27 cellular contexts compared by ENCODE assay signal in genomic region chr22:30254307-30254706, GRCh38. TPM values are rescaled to one million over a fixed set of nuclear protein-coding genes. Genes with fewer than 3 reads are reported as not detected.
A peak's percentile ranks its signal among the peaks of the same experiment; 100 is the strongest.
DNase-seq lines count a peak whose midpoint lies in the region; ATAC-seq and TF ChIP-seq lines count a peak whose summit lies in the region.
"Had no signal": no experiment of that assay in that cellular context is flagged by ENCODE, and none has a peak within 500 bp of the region (broad histone marks: within the 10 kb centered on the region; RNA-seq: fewer than 3 reads in every experiment).

No MANE protein-coding gene starts in this region.

- TF ChIP-seq CTCF in Panc1 (IDR thresholded peaks at IDR 0.05): no peak
- no peak for TF ChIP-seq CTCF in vagina (IDR thresholded peaks at IDR 0.05)

- peaks cover 65% of the 10 kb centered on the region for H3K4me1 ChIP-seq in Panc1 (ENCODE audit: control insufficient read depth, insufficient read depth, low read length)
- peaks cover 33% of the 10 kb centered on the region for H3K4me1 ChIP-seq in vagina

- CTCF ChIA-PET in Panc1 (lab: Charles Lee): interaction anchor here (0.6 to 1.2 kb wide), 2 partner anchors 119 to 147 kb away, joined by 3 to 8 read pairs; no protein-coding TSS in a partner anchor

- H3K9me3 ChIP-seq in Panc1 (ENCODE audit: control insufficient read depth, insufficient read depth, low read depth, low read length) (no peaks in the 10 kb centered on the region), vagina (no peaks in the 10 kb centered on the region)
- H3K9me3 ChIP-seq: adrenal gland, stomach had no signal

- no peak for TF ChIP-seq POLR2A in vagina (IDR thresholded peaks at IDR 0.05)

- no peaks in the 10 kb centered on the region for H3K27me3 Mint-ChIP-seq in activated naive CD8-positive, alpha-beta T cell treated with anti-CD3 and anti-CD28 coated beads, Interleukin-2, amount 10 ng/mL, durations not matched to agents 7 days and 5 days
- no peaks in the 10 kb centered on the region for H3K27me3 Mint-ChIP-seq in activated naive CD8-positive, alpha-beta T cell treated with anti-CD3 and anti-CD28 coated beads, Interleukin-2, amount 50 U/mL, for 24 hours
- H3K27me3 Mint-ChIP-seq: naive thymus-derived CD4-positive, alpha-beta T cell; type B pancreatic cell had no signal

- no peak overlapping the region for H3K4me3 Mint-ChIP-seq in activated naive CD8-positive, alpha-beta T cell treated with anti-CD3 and anti-CD28 coated beads, Interleukin-2, amount 10 ng/mL, durations not matched to agents 7 days and 5 days
- no peak overlapping the region for H3K4me3 Mint-ChIP-seq in activated naive CD8-positive, alpha-beta T cell treated with anti-CD3 and anti-CD28 coated beads, Interleukin-2, amount 50 U/mL, for 24 hours
- H3K4me3 Mint-ChIP-seq: H9; memory B cell; naive thymus-derived CD4-positive, alpha-beta T cell; type B pancreatic cell had no signal

- H3K27ac ChIP-seq in Panc1 (ENCODE audit: low read length) (peak overlapping the region; percentile 98), vagina (peak overlapping the region; percentile 62)
- H3K27ac ChIP-seq: adrenal gland, C4-2B had no signal

- POLR2A ChIA-PET in activated naive CD8-positive, alpha-beta T cell treated with anti-CD3 and anti-CD28 coated beads, Interleukin-2, amount 10 ng/mL, durations not matched to agents 7 days and 5 days (lab: Charles Lee): interaction anchor here (0.8 to 2.9 kb wide), 5 partner anchors 8 to 85 kb away, joined by 3 to 11 read pairs (median 7); partner anchors contain the start of genes LIF and OSM
- POLR2A ChIA-PET in Panc1 (lab: Charles Lee): interaction anchor here (0.6 kb wide), 1 partner anchor 64 kb away, joined by 3 read pairs; no protein-coding TSS in a partner anchor

- H3K4me1 Mint-ChIP-seq in activated naive CD8-positive, alpha-beta T cell treated with anti-CD3 and anti-CD28 coated beads, Interleukin-2, amount 10 ng/mL, durations not matched to agents 7 days and 5 days: peaks cover 46% of the 10 kb centered on the region
- H3K4me1 Mint-ChIP-seq in activated naive CD8-positive, alpha-beta T cell treated with anti-CD3 and anti-CD28 coated beads, Interleukin-2, amount 50 U/mL, for 24 hours: peaks cover 36% of the 10 kb centered on the region

- DNase-seq in activated naive CD8-positive, alpha-beta T cell treated with anti-CD3 and anti-CD28 coated beads, Interleukin-2, amount 10 ng/mL, durations not matched to agents 7 days and 5 days: no peak
- DNase-seq in activated naive CD8-positive, alpha-beta T cell treated with anti-CD3 and anti-CD28 coated beads, Interleukin-2, amount 50 U/mL, for 24 hours: no peak
- DNase-seq in Panc1 (ENCODE audit: low read depth, low spot score) (no peak), glomerular visceral epithelial cell (ENCODE audit: extremely low spot score) (peak; percentile 79), vagina (ENCODE audit: extremely low spot score in 2 of 2) (no peak), NCI-H2029 (lab: John Stamatoyannopoulos, UW) (no peak), D341Med (ENCODE audit: low spot score) (no peak)
- DNase-seq: activated CD4-positive, alpha-beta T cell treated with anti-CD3 and anti-CD28 coated beads, Interleukin-2, amount 50 U/mL, for 4 hours; activated gamma-delta T cell treated with Interleukin-2 at 50 U/mL for 16 hours; adrenal gland; DMS 273 treated with DMSO at 0.1 percent for 48 hours; H9; head of caudate nucleus; Karpas-422; left cardiac atrium; naive thymus-derived CD4-positive, alpha-beta T cell; NCI-H187 treated with DMSO at 0.1 percent for 48 hours; NCI-H2227 treated with DMSO at 0.1 percent for 48 hours; Right ventricle myocardium superior; stimulated activated CD4-positive, alpha-beta T cell treated with anti-CD3 and anti-CD28 coated beads, Interleukin-12 subunit alpha, Interleukin-12 subunit beta, amount 100 ng/mL, for 4 hours; stomach had no signal

- in situ Hi-C loops in Panc1 (cut with HindIII; ENCODE audit: low pct_unique_long_range_greater_than_20kb, low sequenced_read_pairs): no loop called here

- H3K36me3 ChIP-seq in Panc1 (ENCODE audit: control insufficient read depth, insufficient read depth, low read length) (no peaks in the 10 kb centered on the region; the same call in 1 of the 2 replicates), vagina (no peaks in the 10 kb centered on the region)
- H3K36me3 ChIP-seq: adrenal gland, stomach had no signal

- no peaks in the 10 kb centered on the region for H3K9me3 Mint-ChIP-seq in activated naive CD8-positive, alpha-beta T cell treated with anti-CD3 and anti-CD28 coated beads, Interleukin-2, amount 10 ng/mL, durations not matched to agents 7 days and 5 days
- H3K9me3 Mint-ChIP-seq in activated naive CD8-positive, alpha-beta T cell treated with anti-CD3 and anti-CD28 coated beads, Interleukin-2, amount 50 U/mL, for 24 hours: no peaks in the 10 kb centered on the region
- H3K9me3 Mint-ChIP-seq: H9; memory B cell; naive thymus-derived CD4-positive, alpha-beta T cell; type B pancreatic cell had no signal

- H3K27ac Mint-ChIP-seq in activated naive CD8-positive, alpha-beta T cell treated with anti-CD3 and anti-CD28 coated beads, Interleukin-2, amount 10 ng/mL, durations not matched to agents 7 days and 5 days: peak overlapping the region; percentile 79
- H3K27ac Mint-ChIP-seq in activated naive CD8-positive, alpha-beta T cell treated with anti-CD3 and anti-CD28 coated beads, Interleukin-2, amount 50 U/mL, for 24 hours: no peak overlapping the region
- H3K27ac Mint-ChIP-seq: H9, memory B cell, type B pancreatic cell had no signal

- intact Hi-C loops in Panc1 (cut with micrococcal nuclease; ENCODE audit: unreplicated experiment): no loop called here
- intact Hi-C loops in vagina (cut with DNase I): no loop called here

- H3K27me3 ChIP-seq in Panc1 (ENCODE audit: control insufficient read depth, insufficient read depth, low read length) (no peaks in the 10 kb centered on the region), vagina (no peaks in the 10 kb centered on the region)
- H3K27me3 ChIP-seq: adrenal gland had no signal

- no TSS peak for BruUV-seq in Panc1 (replicated peaks; lab: Mats Ljungman, UMichigan)

- no peaks in the 10 kb centered on the region for H3K36me3 Mint-ChIP-seq in activated naive CD8-positive, alpha-beta T cell treated with anti-CD3 and anti-CD28 coated beads, Interleukin-2, amount 10 ng/mL, durations not matched to agents 7 days and 5 days
- no peaks in the 10 kb centered on the region for H3K36me3 Mint-ChIP-seq in activated naive CD8-positive, alpha-beta T cell treated with anti-CD3 and anti-CD28 coated beads, Interleukin-2, amount 50 U/mL, for 24 hours (ENCODE audit: low read depth)
- H3K36me3 Mint-ChIP-seq: memory B cell; naive thymus-derived CD4-positive, alpha-beta T cell; type B pancreatic cell had no signal

- H3K4me3 ChIP-seq in Panc1 (ENCODE audit: low read depth in 2 of 2, low read length in 2 of 2) (peak overlapping the region; percentile 55 to 80; a peak in 3 of 4 replicates), vagina (no peak overlapping the region)
- H3K4me3 ChIP-seq: adrenal gland, stomach had no signal

- ATAC-seq in activated naive CD8-positive, alpha-beta T cell treated with anti-CD3 and anti-CD28 coated beads, Interleukin-2, amount 10 ng/mL, durations not matched to agents 7 days and 5 days (ENCODE audit: low read depth): no peak
- no peak for ATAC-seq in activated naive CD8-positive, alpha-beta T cell treated with anti-CD3 and anti-CD28 coated beads, Interleukin-2, amount 50 U/mL, for 24 hours
- ATAC-seq in Panc1: no peak
- ATAC-seq in GM21528 (IDR thresholded peaks at IDR 0.05; ENCODE audit: low FRiP score, unreplicated experiment): no peak
- ATAC-seq: left cardiac atrium; naive thymus-derived CD4-positive, alpha-beta T cell had no signal

RNA-seq across cellular contexts. Expression of gene LIF, which starts 7.7 kb away (rescaled TPM):
- total RNA-seq in activated naive CD8-positive, alpha-beta T cell treated with anti-CD3 and anti-CD28 coated beads, Interleukin-2, amount 10 ng/mL, durations not matched to agents 7 days and 5 days: 100 to 1,000 TPM; 508 to 564 TPM
- total RNA-seq in Panc1 (2021; ENCODE audit: unreplicated experiment) (34.4 TPM), vagina (0.49 TPM)
- 40.7 TPM for polyA plus RNA-seq in Panc1 (2012; ENCODE audit: insufficient read length)
- polyA plus RNA-seq: naive thymus-derived CD4-positive, alpha-beta T cell had no signal

RNA-seq across cellular contexts. Expression of gene OSM, which starts 12.3 kb away (rescaled TPM):
- total RNA-seq in activated naive CD8-positive, alpha-beta T cell treated with anti-CD3 and anti-CD28 coated beads, Interleukin-2, amount 10 ng/mL, durations not matched to agents 7 days and 5 days: 100 to 1,000 TPM; 125 to 142 TPM
- total RNA-seq in Panc1 (2021; ENCODE audit: unreplicated experiment): not detected
- not detected for polyA plus RNA-seq in Panc1 (2012; ENCODE audit: insufficient read length)
- total RNA-seq in vagina: not detected
- total RNA-seq: bronchial epithelial cell, H9, HT1080 had no signal

RNA-seq across cellular contexts. Expression of gene CASTOR1, which starts 35.0 kb away (rescaled TPM):
- total RNA-seq in activated naive CD8-positive, alpha-beta T cell treated with anti-CD3 and anti-CD28 coated beads, Interleukin-2, amount 10 ng/mL, durations not matched to agents 7 days and 5 days: 10 to 100 TPM; 24.2 to 27.5 TPM
- total RNA-seq in Panc1 (2021; ENCODE audit: unreplicated experiment) (6.7 TPM), vagina (51.8 TPM)
- 16.2 TPM for polyA plus RNA-seq in Panc1 (2012; ENCODE audit: insufficient read length)

Comparison
In these comparisons a context has a peak if more than half of its experiments do, and no peak if none do; other contexts are left out.
1. H3K4me3 ChIP-seq: peak in Panc1 (2 of 2); none in vagina (0 of 2).
2. RNA of gene LIF, which starts 7.7 kb away (total RNA-seq): 508 to 564 TPM in activated naive CD8-positive, alpha-beta T cell treated with anti-CD3 and anti-CD28 coated beads, Interleukin-2, amount 10 ng/mL, durations not matched to agents 7 days and 5 days and 34.4 TPM in Panc1 (single experiment); 0.49 TPM in vagina (single experiment); every median in the first group is over 10 times any median in the second.
3. RNA of gene OSM, which starts 12.3 kb away (total RNA-seq): 125 to 142 TPM in activated naive CD8-positive, alpha-beta T cell treated with anti-CD3 and anti-CD28 coated beads, Interleukin-2, amount 10 ng/mL, durations not matched to agents 7 days and 5 days; not detected in vagina (single experiment) and not detected in Panc1 (single experiment); every median in the first group is over 100 times any median in the second.